Comparison of ENCODE assay signal across 26 cellular contexts in the genomic region with DNA sequence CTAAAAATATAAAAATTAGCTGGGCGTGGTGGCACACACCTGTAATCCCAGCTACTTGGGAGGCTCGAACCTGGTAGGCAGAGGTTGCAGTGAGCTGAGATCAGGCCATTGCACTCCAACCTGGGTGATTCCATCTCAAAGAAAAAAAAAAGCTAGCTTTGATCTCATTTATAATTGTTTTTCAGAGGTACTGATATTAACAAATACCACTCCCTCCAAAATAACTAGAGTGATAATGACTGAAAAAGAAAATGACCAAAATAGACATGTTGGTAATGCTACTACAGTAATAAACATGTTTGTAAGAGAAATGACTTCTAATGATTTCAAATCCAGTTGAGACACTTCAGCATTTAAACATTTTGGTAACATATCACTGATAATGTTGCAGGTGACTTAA.
"Had no signal": no experiment of that assay in that cellular context is flagged by ENCODE, and none has a peak within 500 bp of the region (broad histone marks: within the 10 kb centered on the region; RNA-seq: fewer than 3 reads in every experiment).

No MANE protein-coding gene starts in this region.

- FAIRE-seq: HepG2, RCC 7860 had no signal

- H3K27me3 ChIP-seq: MG63, SJSA1 had no signal

- H3K4me1 ChIP-seq: SJSA1 had no signal

- H3K27ac ChIP-seq: SJSA1, SK-N-MC had no signal

- DNase-seq: IMR-90, Karpas-422, KG1, MG63, NCI-H1092, NCI-H1105 treated with DMSO at 0.1 percent for 48 hours, NCI-H1417 treated with DMSO at 0.1 percent for 48 hours, NCI-H146, NCI-H1694 treated with DMSO at 0.1 percent for 48 hours, NCI-H1930, NCI-H2081, NCI-H2107, NCI-H2171, NCI-H226, NCI-H446, NCI-H510A, NCI-H524 treated with DMSO at 0.1 percent for 48 hours, NCI-H69, NCI-H774, Right ventricle myocardium superior, RPMI8226, SIG-M5 had no signal

- ATAC-seq: HepG2 had no signal

- H3K9me3 ChIP-seq: SJSA1 had no signal

- H3K4me3 ChIP-seq: MG63, SJSA1, SK-N-MC had no signal
